Comparison of ENCODE assay signal across 30 cellular contexts in genomic region chr4:155544547-155544946, GRCh38.
"Had no signal": no experiment of that assay in that cellular context is flagged by ENCODE, and none has a peak within 500 bp of the region (broad histone marks: within the 10 kb centered on the region; RNA-seq: fewer than 3 reads in every experiment).

No MANE protein-coding gene starts in this region.

- ATAC-seq: activated CD4-positive, CD25-positive, alpha-beta regulatory T cell treated with anti-CD3 and anti-CD28 coated beads, Interleukin-2, amount 50 U/mL, for 24 hours; left lobe of liver; stimulated activated naive CD8-positive, alpha-beta T cell treated with anti-CD3 and anti-CD28 coated beads, Interleukin-15, amount 100 ng/mL, for 72 hours had no signal

- H3K27ac ChIP-seq: ascending aorta, cardiac muscle cell, ovary, thyroid gland, upper lobe of left lung, WERI-Rb-1 had no signal

- DNase-seq: activated CD4-positive, alpha-beta memory T cell treated with anti-CD3 and anti-CD28 coated beads for 36 hours; activated CD4-positive, alpha-beta T cell treated with anti-CD3 and anti-CD28 coated beads, Interleukin-2, amount 10 ng/mL, durations not matched to agents 24 days and 14 days; activated CD8-positive, alpha-beta memory T cell treated with anti-CD3 and anti-CD28 coated beads, Interleukin-2, amount 50 U/mL, for 4 hours; activated effector memory CD4-positive, alpha-beta T cell treated with anti-CD3 and anti-CD28 coated beads, Interleukin-2, amount 50 U/mL, for 16 hours; activated naive CD4-positive, alpha-beta T cell treated with anti-CD3 and anti-CD28 coated beads for 36 hours; activated naive CD8-positive, alpha-beta T cell treated with anti-CD3 and anti-CD28 coated beads for 36 hours; activated T-cell treated with anti-CD3 and anti-CD28 coated beads, Interleukin-2, amount 50 U/mL, for 1 hour; endodermal cell; immature natural killer cell; kidney; naive B cell; nephron progenitor cell; ovary; stimulated activated CD4-positive, alpha-beta T cell treated with anti-CD3 and anti-CD28 coated beads, Interleukin-1b, Interleukin-23, amount 100 ng/mL, for 48 hours; stimulated activated CD4-positive, alpha-beta T cell treated with anti-CD3 and anti-CD28 coated beads, Interleukin-4, amount 100 ng/mL, for 4 hours; stimulated activated CD8-positive, alpha-beta memory T cell treated with anti-CD3 and anti-CD28 coated beads, Interleukin-4, amount 100 ng/mL, for 48 hours; stimulated activated naive CD8-positive, alpha-beta T cell treated with anti-CD3 and anti-CD28 coated beads, Interleukin-15, amount 100 ng/mL, for 72 hours; substantia nigra; SW 1271; T-helper 9 cell; thyroid gland; upper lobe of left lung; WERI-Rb-1 had no signal

- H3K4me2 ChIP-seq: smooth muscle cell had no signal

- H3K4me1 ChIP-seq: thyroid gland, upper lobe of left lung had no signal

- H3K27me3 ChIP-seq: ascending aorta, cardiac muscle cell, esophagus muscularis mucosa, ovary, thyroid gland, upper lobe of left lung had no signal

- H3K36me3 ChIP-seq: ascending aorta, cardiac muscle cell, esophagus muscularis mucosa, ovary, thyroid gland, upper lobe of left lung, WERI-Rb-1 had no signal

- H3K4me3 ChIP-seq: ascending aorta, cardiac muscle cell, esophagus muscularis mucosa, ovary, smooth muscle cell, thyroid gland, upper lobe of left lung had no signal

- H3K9me3 ChIP-seq: ascending aorta, esophagus muscularis mucosa, ovary, thyroid gland, upper lobe of left lung had no signal

- FAIRE-seq: frontal cortex, kidney had no signal
